ENCODE assay signal across 9 cellular contexts in genomic region chr4:173530326-173531062, GRCh38. TPM values are rescaled to one million over a fixed set of nuclear protein-coding genes. Genes with fewer than 3 reads are reported as not detected.
DNase-seq lines count a peak whose midpoint lies in the region; ATAC-seq and TF ChIP-seq lines count a peak whose summit lies in the region.
"Had no signal": no experiment of that assay in that cellular context is flagged by ENCODE, and none has a peak within 500 bp of the region (broad histone marks: within the 10 kb centered on the region; RNA-seq: fewer than 3 reads in every experiment).

No MANE protein-coding gene starts in this region.

- 4 to 8% (median 6%) methylated on average over 28 to 34 of the region's 34 CpGs for WGBS in heart left ventricle, 4 donors
- 3 to 7% methylated on average over 34 of the region's 34 CpGs for WGBS in body of pancreas, 2 donors

- peaks cover 0 to 82% (median 36%) of the 10 kb centered on the region in 11 donors for H3K9me3 Mint-ChIP-seq in naive thymus-derived CD4-positive, alpha-beta T cell

- H3K27ac Mint-ChIP-seq in naive thymus-derived CD4-positive, alpha-beta T cell, result peak overlapping the region in 3 of 9 donors; percentile 19 to 87 (median 61)

- DNase-seq in heart left ventricle (no peak), Right ventricle myocardium inferior (ENCODE audit: missing footprints) (no peak), body of pancreas (no peak), vagina (ENCODE audit: extremely low spot score in 2 of 2) (no peak), mucosa of gallbladder (ENCODE audit: low spot score) (no peak)
- DNase-seq in naive thymus-derived CD4-positive, alpha-beta T cell, result no peak

- H3K4me1 ChIP-seq in heart left ventricle, result peaks cover 0 to 7% (median 3%) of the 10 kb centered on the region in 12 donors
- peaks cover 19% of the 10 kb centered on the region for H3K4me1 ChIP-seq in body of pancreas
- peaks cover 4 to 6% of the 10 kb centered on the region in 2 donors for H3K4me1 ChIP-seq in naive thymus-derived CD4-positive, alpha-beta T cell (ENCODE audit: control insufficient read depth in 2 of 2, insufficient read depth in 2 of 2, low read length in 2 of 2)
- peaks cover 21% of the 10 kb centered on the region for H3K4me1 ChIP-seq in vagina

- peak overlapping the region in 9 of 10 donors; percentile 57 to 77 (median 72) for H3K4me3 Mint-ChIP-seq in naive thymus-derived CD4-positive, alpha-beta T cell

- peak overlapping the region; percentile 72 to 99 (median 94) for H3K27ac ChIP-seq in heart left ventricle
- H3K27ac ChIP-seq in body of pancreas, result peak overlapping the region in 3 of 4 donors; percentile 26 to 77 (median 75)
- no peak overlapping the region for H3K27ac ChIP-seq in naive thymus-derived CD4-positive, alpha-beta T cell (ENCODE audit: low read depth, low read length)
- peak overlapping the region; percentile 55 for H3K27ac ChIP-seq in vagina

- peaks cover 5 to 32% (median 27%) of the 10 kb centered on the region in 7 donors for H3K4me1 Mint-ChIP-seq in naive thymus-derived CD4-positive, alpha-beta T cell

- H3K36me3 ChIP-seq in heart left ventricle, result peaks cover 0 to 7% (median 0%) of the 10 kb centered on the region in 9 donors
- no peaks in the 10 kb centered on the region for H3K36me3 ChIP-seq in body of pancreas (replicated peaks in 1 of 2; ENCODE audit: insufficient read depth in 1 of 2, low read depth in 2 of 2)
- H3K36me3 ChIP-seq in naive thymus-derived CD4-positive, alpha-beta T cell (ENCODE audit: control insufficient read depth in 2 of 3, insufficient read depth in 3 of 3, low read length in 3 of 3), result no peaks in the 10 kb centered on the region
- no peaks in the 10 kb centered on the region for H3K36me3 ChIP-seq in vagina

- TF ChIP-seq POLR2A in heart left ventricle (IDR thresholded peaks at IDR 0.05), result no peak
- TF ChIP-seq POLR2A in body of pancreas (IDR thresholded peaks at IDR 0.05), result no peak
- TF ChIP-seq POLR2A in vagina (IDR thresholded peaks at IDR 0.05), result no peak

- H3K36me3 Mint-ChIP-seq in naive thymus-derived CD4-positive, alpha-beta T cell, result peaks cover 0 to 34% (median 6%) of the 10 kb centered on the region in 5 donors

- CTCF ChIA-PET in naive thymus-derived CD4-positive, alpha-beta T cell (lab: Charles Lee), result no interaction called here

- POLR2A ChIA-PET in naive thymus-derived CD4-positive, alpha-beta T cell (lab: Charles Lee), result no interaction called here

- intact Hi-C loops in heart left ventricle (cut with DNase I) (loop anchor here in 8 of 10 donors (2.0 to 10.0 kb wide), 8 partner anchors 22 to 217 kb away; no protein-coding TSS in a partner anchor), Right ventricle myocardium inferior (cut with DNase I) (loop anchor here (1.0 to 10.0 kb wide), 3 partner anchors 142 to 624 kb away; no protein-coding TSS in a partner anchor), body of pancreas (cut with DNase I) (no loop called here), vagina (cut with DNase I) (no loop called here)
- intact Hi-C loops in naive thymus-derived CD4-positive, alpha-beta T cell (cut with micrococcal nuclease), result loop anchor here in 1 of 2 donors (1.0 to 10.0 kb wide), 3 partner anchors 8 to 1716 kb away; partner anchors contain the start of gene GALNTL6

- H3K27me3 ChIP-seq in heart left ventricle (peaks cover 0 to 96% (median 11%) of the 10 kb centered on the region in 9 donors), body of pancreas (peaks cover 0 to 26% of the 10 kb centered on the region in 2 donors), vagina (no peaks in the 10 kb centered on the region)
- H3K27me3 ChIP-seq in naive thymus-derived CD4-positive, alpha-beta T cell (ENCODE audit: control insufficient read depth in 2 of 2, insufficient read depth in 2 of 2, low read length in 2 of 2), result peaks cover 9 to 51% of the 10 kb centered on the region in 2 donors

- peaks cover 89 to 93% (median 91%) of the 10 kb centered on the region in 5 donors for H3K27me3 Mint-ChIP-seq in naive thymus-derived CD4-positive, alpha-beta T cell

- TF ChIP-seq CTCF in heart left ventricle (IDR thresholded peaks at IDR 0.05) (no peak), body of pancreas (IDR thresholded peaks at IDR 0.05) (no peak), vagina (IDR thresholded peaks at IDR 0.05) (no peak)

- H3K4me3 ChIP-seq in heart left ventricle (peak overlapping the region; percentile 60 to 95 (median 82)), body of pancreas (peak overlapping the region in 1 of 2 donors; percentile 12), vagina (peak overlapping the region; percentile 56 to 66)
- H3K4me3 ChIP-seq in naive thymus-derived CD4-positive, alpha-beta T cell (ENCODE audit: low read length), result no peak overlapping the region
- H3K4me3 ChIP-seq: mucosa of descending colon had no signal

- ATAC-seq in heart left ventricle (peak in 1 of 4 donors; percentile 15), Right ventricle myocardium inferior (no peak), body of pancreas (no peak), HG02981 (IDR thresholded peaks at IDR 0.05; ENCODE audit: unreplicated experiment) (no peak), GM19455 (IDR thresholded peaks at IDR 0.05; ENCODE audit: unreplicated experiment) (no peak)
- no peak for ATAC-seq in naive thymus-derived CD4-positive, alpha-beta T cell

- no peaks in the 10 kb centered on the region for H3K9me3 ChIP-seq in heart left ventricle
- H3K9me3 ChIP-seq in body of pancreas, result no peaks in the 10 kb centered on the region
- peaks cover 0 to 24% (median 2%) of the 10 kb centered on the region in 3 experiments for H3K9me3 ChIP-seq in naive thymus-derived CD4-positive, alpha-beta T cell (ENCODE audit: control insufficient read depth in 2 of 3, low read length in 3 of 3)
- no peaks in the 10 kb centered on the region for H3K9me3 ChIP-seq in vagina
- H3K9me3 ChIP-seq: mucosa of descending colon had no signal

RNA-seq across cellular contexts. Expression of gene HAND2, which starts 0.5 kb away (rescaled TPM):
- total RNA-seq in heart left ventricle, result 100 to 1,000 TPM in 8 of 9 donors, 10 to 100 TPM in 1; 89.3 to 188 (median 129) TPM
- 100 to 1,000 TPM in 1 of 2 donors, 10 to 100 TPM in 1; 72.8 to 105 TPM for polyA plus RNA-seq in heart left ventricle
- 151 TPM for total RNA-seq in Right ventricle myocardium inferior
- 10 to 100 TPM in 1 of 2 donors, 1 to 10 TPM in 1; 7.3 to 11.4 TPM for total RNA-seq in body of pancreas
- total RNA-seq in naive thymus-derived CD4-positive, alpha-beta T cell, result not detected
- polyA plus RNA-seq in naive thymus-derived CD4-positive, alpha-beta T cell, result not detected
- total RNA-seq in vagina, result 26.0 TPM
- total RNA-seq in mucosa of gallbladder, result 104 TPM

Comparison
In these comparisons a context has a peak if more than half of its experiments do, and no peak if none do; other contexts are left out.
1. RNA of gene HAND2, which starts 0.5 kb away (total RNA-seq): 151 TPM in Right ventricle myocardium inferior (single experiment), 89.3 to 188 TPM in heart left ventricle, 104 TPM in mucosa of gallbladder (single experiment), 26.0 TPM in vagina (single experiment) and 7.3 to 11.4 TPM in body of pancreas; not detected in naive thymus-derived CD4-positive, alpha-beta T cell; every median in the first group is over 4 times any median in the second.
2. intact Hi-C loops: an anchor here in heart left ventricle (2.0 to 10.0 kb wide) and Right ventricle myocardium inferior (1.0 to 10.0 kb wide); none called in body of pancreas and vagina.